In the genomic region with DNA sequence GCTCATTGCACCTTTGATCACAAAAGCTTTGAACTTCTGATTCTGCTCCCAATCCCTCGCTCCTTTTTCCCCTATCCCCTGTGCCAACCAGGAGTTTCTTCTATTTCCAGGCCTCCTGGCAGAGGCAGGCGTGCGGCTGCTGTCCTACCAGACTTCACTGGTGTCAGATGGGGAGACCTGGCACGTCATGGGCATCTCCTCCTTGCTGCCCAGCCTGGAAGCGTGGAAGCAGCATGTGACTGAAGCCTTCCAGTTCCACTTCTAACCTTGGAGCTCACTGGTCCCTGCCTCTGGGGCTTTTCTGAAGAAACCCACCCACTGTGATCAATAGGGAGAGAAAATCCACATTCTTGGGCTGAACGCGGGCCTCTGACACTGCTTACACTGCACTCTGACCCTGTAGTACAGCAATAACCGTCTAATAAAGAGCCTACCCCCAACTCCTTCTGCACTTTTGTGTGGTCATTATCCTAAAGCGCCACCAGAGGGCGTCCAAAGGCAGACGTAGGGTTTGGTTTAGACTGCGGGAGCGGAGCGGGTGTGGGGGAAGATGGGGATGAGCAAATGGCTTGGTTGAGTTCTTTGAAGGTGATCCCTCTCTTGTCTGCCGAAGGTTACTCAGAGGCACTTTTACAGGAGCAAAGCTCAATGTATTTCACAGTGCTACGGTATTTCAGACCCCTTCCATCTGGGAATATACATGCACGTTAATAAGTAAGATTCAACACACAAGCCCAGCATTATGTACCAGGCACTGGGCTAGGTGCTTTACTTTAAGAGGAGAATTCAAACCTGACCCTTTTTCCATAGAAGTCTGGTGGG, we compare ENCODE assay signal across 1 cellular context.
TF ChIP-seq lines count a peak whose summit lies in the region.

No MANE protein-coding gene starts in this region.

TF ChIP-seq in endothelial cell of umbilical vein, 7 proteins besides CTCF, POLR2A, EP300 and RAD21 (continued from another document):
- TF ChIP-seq, protein P1, sequence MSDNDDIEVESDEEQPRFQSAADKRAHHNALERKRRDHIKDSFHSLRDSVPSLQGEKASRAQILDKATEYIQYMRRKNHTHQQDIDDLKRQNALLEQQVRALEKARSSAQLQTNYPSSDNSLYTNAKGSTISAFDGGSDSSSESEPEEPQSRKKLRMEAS (IDR thresholded peaks at IDR 0.05; ENCODE audit: insufficient read depth, insufficient read length): no peak
- no peak for TF ChIP-seq FOS (IDR thresholded peaks at IDR 0.05; ENCODE audit: borderline replicate concordance, insufficient read depth, low read length)
